Comparison of ENCODE assay signal across 18 cellular contexts in the genomic region with DNA sequence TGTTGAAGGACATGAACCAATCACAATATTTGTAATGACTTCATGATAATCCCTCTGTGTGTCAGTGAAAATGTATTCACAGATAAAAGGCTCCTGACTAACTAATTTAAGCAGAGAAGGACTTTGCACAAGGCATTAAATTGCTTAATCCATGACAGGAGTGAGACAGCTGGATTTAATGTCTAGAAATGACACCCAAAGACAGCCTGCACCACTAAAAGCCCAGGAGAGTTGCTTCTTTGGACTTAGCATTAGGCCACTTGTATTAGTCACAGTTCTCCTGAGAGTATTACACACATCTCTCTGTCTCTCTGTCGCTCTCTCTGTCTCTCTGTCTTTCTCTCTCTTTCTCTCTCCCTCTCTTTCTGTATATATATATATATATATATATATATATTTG.
"Had no signal": no experiment of that assay in that cellular context is flagged by ENCODE, and none has a peak within 500 bp of the region (broad histone marks: within the 10 kb centered on the region; RNA-seq: fewer than 3 reads in every experiment).

No MANE protein-coding gene starts in this region.

- H3K27ac ChIP-seq: RWPE1 had no signal

- DNase-seq: KBM-7, MG63, NCI-H1092, NCI-H1105 treated with DMSO at 0.1 percent for 48 hours, NCI-H1436, NCI-H187, NCI-H2029, NCI-H2081 treated with DMSO at 0.1 percent for 48 hours, NCI-H2171, NCI-H226, NCI-H446, NCI-H510A, NCI-H524 treated with DMSO at 0.1 percent for 48 hours, NCI-H69, NCI-H774, SHP77 had no signal

- H3K27me3 ChIP-seq: MG63 had no signal

- H3K36me3 ChIP-seq: MG63 had no signal

- H3K4me3 ChIP-seq: MG63 had no signal

- ATAC-seq: SK-N-SH treated with all-trans-retinoic acid at 6 μM for 48 hours had no signal
